16 cellular contexts compared by ENCODE assay signal in genomic region chr5:152593388-152593787, GRCh38.
A peak's percentile ranks its signal among the peaks of the same experiment; 100 is the strongest.
DNase-seq lines count a peak whose midpoint lies in the region; ATAC-seq, FAIRE-seq and TF ChIP-seq lines count a peak whose summit lies in the region.
"Had no signal": no experiment of that assay in that cellular context is flagged by ENCODE, and none has a peak within 500 bp of the region (broad histone marks: within the 10 kb centered on the region; RNA-seq: fewer than 3 reads in every experiment).

No MANE protein-coding gene starts in this region.

- TF ChIP-seq CTCF in bronchial epithelial cell (IDR thresholded peaks at IDR 0.05; ENCODE audit: insufficient read depth, low read length, severe bottlenecking) (no peak), progenitor cell of endocrine pancreas (IDR thresholded peaks at IDR 0.05; ENCODE audit: unreplicated experiment) (peak; percentile 27)

- H3K4me1 Mint-ChIP-seq in progenitor cell of endocrine pancreas (ENCODE audit: low read depth): peaks cover 3% of the 10 kb centered on the region
- H3K4me1 Mint-ChIP-seq in activated CD4-positive, alpha-beta T cell treated with anti-CD3 and anti-CD28 coated beads for 36 hours: no peaks in the 10 kb centered on the region
- H3K4me1 Mint-ChIP-seq: CD8-positive, alpha-beta memory T cell had no signal

- H3K36me3 Mint-ChIP-seq in progenitor cell of endocrine pancreas (ENCODE audit: insufficient read depth): no peaks in the 10 kb centered on the region
- H3K36me3 Mint-ChIP-seq in activated CD4-positive, alpha-beta T cell treated with anti-CD3 and anti-CD28 coated beads for 36 hours (ENCODE audit: low read depth): no peaks in the 10 kb centered on the region
- H3K36me3 Mint-ChIP-seq: activated naive CD8-positive, alpha-beta T cell; CD8-positive, alpha-beta memory T cell had no signal

- H3K9me3 Mint-ChIP-seq in progenitor cell of endocrine pancreas (ENCODE audit: low read depth): peaks cover 10% of the 10 kb centered on the region
- H3K9me3 Mint-ChIP-seq in activated CD4-positive, alpha-beta T cell treated with anti-CD3 and anti-CD28 coated beads for 36 hours (ENCODE audit: low read depth): peaks cover 5% of the 10 kb centered on the region

- no peaks in the 10 kb centered on the region for H3K27me3 ChIP-seq in bronchial epithelial cell (ENCODE audit: control insufficient read depth, insufficient read depth, low read length)
- H3K27me3 ChIP-seq: heart left ventricle had no signal

- no peak for ATAC-seq in activated CD4-positive, alpha-beta T cell treated with anti-CD3 and anti-CD28 coated beads for 36 hours
- ATAC-seq: heart left ventricle had no signal

- H3K36me3 ChIP-seq in bronchial epithelial cell (ENCODE audit: control insufficient read depth, insufficient read depth, low read length): no peaks in the 10 kb centered on the region
- H3K36me3 ChIP-seq: heart left ventricle, prostate gland had no signal

- intact Hi-C loops in activated CD4-positive, alpha-beta T cell treated with anti-CD3 and anti-CD28 coated beads for 36 hours (cut with DNase I, micrococcal nuclease): no loop called here

- no peak overlapping the region for H3K27ac Mint-ChIP-seq in progenitor cell of endocrine pancreas
- no peak overlapping the region for H3K27ac Mint-ChIP-seq in activated CD4-positive, alpha-beta T cell treated with anti-CD3 and anti-CD28 coated beads for 36 hours
- H3K27ac Mint-ChIP-seq: activated naive CD8-positive, alpha-beta T cell; CD8-positive, alpha-beta memory T cell had no signal

- no peaks in the 10 kb centered on the region for H3K27me3 Mint-ChIP-seq in progenitor cell of endocrine pancreas
- peaks cover 2% of the 10 kb centered on the region for H3K27me3 Mint-ChIP-seq in activated CD4-positive, alpha-beta T cell treated with anti-CD3 and anti-CD28 coated beads for 36 hours

- no peak overlapping the region for H3K4me3 Mint-ChIP-seq in progenitor cell of endocrine pancreas (ENCODE audit: low read depth)
- no peak overlapping the region for H3K4me3 Mint-ChIP-seq in activated CD4-positive, alpha-beta T cell treated with anti-CD3 and anti-CD28 coated beads for 36 hours
- H3K4me3 Mint-ChIP-seq: activated naive CD8-positive, alpha-beta T cell; CD8-positive, alpha-beta memory T cell had no signal

- no peak overlapping the region for H3K4me3 ChIP-seq in bronchial epithelial cell (ENCODE audit: low read depth, low read length)
- H3K4me3 ChIP-seq: heart left ventricle, prostate gland had no signal

- FAIRE-seq in bronchial epithelial cell (lab: Jason Lieb, UNC): no peak
- FAIRE-seq: HTR-8/SVneo had no signal

- peak; percentile 1 for DNase-seq in NCI-H526 treated with DMSO at 0.1 percent for 48 hours (lab: John Stamatoyannopoulos, UW)
- no peak for DNase-seq in NCI-H526 (lab: John Stamatoyannopoulos, UW)
- DNase-seq in LHCN-M2 (ENCODE audit: low read depth): peak; percentile 5
- peak; percentile 4 for DNase-seq in bronchial epithelial cell (ENCODE audit: low read depth)
- no peak for DNase-seq in progenitor cell of endocrine pancreas (ENCODE audit: low spot score, unreplicated experiment)
- no peak for DNase-seq in T-helper 1 cell
- no peak for DNase-seq in MV-4-11 (lab: John Stamatoyannopoulos, UW)
- no peak for DNase-seq in activated CD4-positive, alpha-beta T cell treated with anti-CD3 and anti-CD28 coated beads for 36 hours
- DNase-seq: CD8-positive, alpha-beta memory T cell; heart left ventricle; NCI-H1092 treated with DMSO at 0.1 percent for 48 hours; NCI-H226; stimulated activated CD4-positive, alpha-beta T cell treated with anti-CD3 and anti-CD28 coated beads, Interleukin-15, amount 100 ng/mL, for 24 hours had no signal

- CTCF ChIA-PET in activated CD4-positive, alpha-beta T cell treated with anti-CD3 and anti-CD28 coated beads for 36 hours (lab: Charles Lee): no interaction called here

- POLR2A ChIA-PET in activated CD4-positive, alpha-beta T cell treated with anti-CD3 and anti-CD28 coated beads for 36 hours (lab: Charles Lee): no interaction called here

Comparison
In these comparisons a context has a peak if more than half of its experiments do, and no peak if none do; other contexts are left out.
1. DNase-seq: peak in NCI-H526 treated with DMSO at 0.1 percent for 48 hours (single experiment), LHCN-M2 (single experiment) and bronchial epithelial cell (single experiment); none in NCI-H526 (0 of 2), progenitor cell of endocrine pancreas (single experiment), T-helper 1 cell (0 of 5), MV-4-11 (single experiment) and activated CD4-positive, alpha-beta T cell treated with anti-CD3 and anti-CD28 coated beads for 36 hours (single experiment).